In the genomic region with DNA sequence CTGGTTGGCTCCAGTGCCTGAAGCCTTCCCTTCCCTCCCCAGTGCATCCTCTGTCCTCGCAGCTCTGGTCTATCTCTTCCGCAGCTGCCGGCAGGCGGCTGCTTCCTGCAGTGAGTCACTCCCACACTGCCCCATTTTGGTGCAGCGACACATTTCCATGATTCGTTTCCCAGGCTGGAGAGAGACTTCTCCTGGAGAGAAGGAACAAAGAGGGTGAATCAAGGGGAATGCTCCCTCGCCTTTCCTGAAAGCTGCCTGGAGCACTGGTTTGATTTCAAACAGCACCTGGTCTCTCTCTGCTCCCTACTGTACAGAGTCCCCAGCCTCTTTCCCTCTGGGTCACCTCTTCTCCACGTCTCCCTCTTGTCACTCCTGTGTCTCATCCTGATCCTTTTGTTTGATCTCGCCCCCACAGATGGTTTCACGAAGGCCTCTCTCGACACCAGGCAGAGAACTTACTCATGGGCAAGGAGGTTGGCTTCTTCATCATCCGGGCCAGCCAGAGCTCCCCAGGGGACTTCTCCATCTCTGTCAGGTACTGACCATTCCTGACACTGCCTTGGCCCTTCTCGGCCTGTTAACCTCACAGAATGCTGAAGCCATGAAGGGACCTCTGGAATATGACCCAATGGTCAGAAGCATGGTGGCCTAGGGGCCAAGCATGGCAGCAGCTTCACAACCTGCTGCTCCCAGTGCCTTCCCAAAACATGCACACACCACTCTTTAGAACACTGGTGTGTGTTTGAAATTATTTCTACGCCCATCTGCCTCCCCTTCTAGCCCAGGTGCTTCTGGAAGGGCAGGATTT, we compare ENCODE assay signal across 8 cellular contexts. TPM values are rescaled to one million over a fixed set of nuclear protein-coding genes. Genes with fewer than 3 reads are reported as not detected.
DNase-seq lines count a peak whose midpoint lies in the region; ATAC-seq and TF ChIP-seq lines count a peak whose summit lies in the region.

A gene (plus strand): TSS at position 758 of the 808 bp plus-strand sequence. CDS start 3,978 bp downstream, outside the sequence.

- peak; percentile 60 for TF ChIP-seq CTCF in foreskin keratinocyte (conservative IDR thresholded peaks at IDR 0.05)

- peak; percentile 84 for ATAC-seq in foreskin keratinocyte
- peak; percentile 58 for ATAC-seq in sciatic nerve
- ATAC-seq in HG03342 (IDR thresholded peaks at IDR 0.05; ENCODE audit: unreplicated experiment), result no peak

- peak; percentile 47 for DNase-seq in AG08396 (ENCODE audit: low spot score)
- DNase-seq in HT1080 (ENCODE audit: low read depth), result peak; percentile 82
- peak; percentile 34 for DNase-seq in activated CD4-positive, alpha-beta T cell treated with anti-CD3 and anti-CD28 coated beads, Interleukin-2, amount 50 U/mL, for 1 hour
- DNase-seq in foreskin keratinocyte, result peak; percentile 27 to 54
- DNase-seq in sciatic nerve (ENCODE audit: low spot score), result no peak
- no peak for DNase-seq in T1000 (lab: John Stamatoyannopoulos, UW)
- DNase-seq in NCI-H1092 (lab: John Stamatoyannopoulos, UW), result no peak

- H3K4me1 ChIP-seq in foreskin keratinocyte, result peaks cover 3% of the 10 kb centered on the region

- intact Hi-C loops in sciatic nerve (cut with DNase I), result no loop called here

- H3K27ac ChIP-seq in foreskin keratinocyte, result no peak within 1 kb of the TSS

- H3K27me3 ChIP-seq in foreskin keratinocyte, result no peaks in the 10 kb centered on the region

RNA-seq across cellular contexts. Expression of the gene that starts here (rescaled TPM):
- total RNA-seq in HT1080 (2014; rRNA removed; shearing (Covaris generic)), result not detected in 2 replicates
- polyA plus RNA-seq in HT1080 (2015; cell fraction: cytosol; rRNA removed), result not detected in 2 replicates
- 0.10 and 0.60 TPM in 2 replicates for polyA plus RNA-seq in HT1080 (2015; cell fraction: nucleus; rRNA removed)
- total RNA-seq in foreskin keratinocyte (not detected in 2 replicates), sciatic nerve (0.45 TPM)
- not detected in 2 replicates for polyA plus RNA-seq in foreskin keratinocyte

Comparison
In these comparisons a context has a peak if more than half of its experiments do, and no peak if none do; other contexts are left out.
1. Peak in DNase-seq in HT1080; RNA of the gene not detected or under 1 TPM.
2. Peak in DNase-seq and ATAC-seq in foreskin keratinocyte; RNA of the gene not detected or under 1 TPM.
3. Peak in ATAC-seq in sciatic nerve; RNA of the gene not detected or under 1 TPM.
4. DNase-seq: peak in AG08396 (single experiment) and activated CD4-positive, alpha-beta T cell treated with anti-CD3 and anti-CD28 coated beads, Interleukin-2, amount 50 U/mL, for 1 hour (single experiment); none in sciatic nerve (single experiment), T1000 (single experiment) and NCI-H1092 (single experiment).